ENCODE assay signal across 10 cellular contexts in genomic region chr21:45329261-45330074, GRCh38. TPM values are rescaled to one million over a fixed set of nuclear protein-coding genes. Genes with fewer than 3 reads are reported as not detected.
A peak's percentile ranks its signal among the peaks of the same experiment; 100 is the strongest.
DNase-seq lines count a peak whose midpoint lies in the region; ATAC-seq, FAIRE-seq and TF ChIP-seq lines count a peak whose summit lies in the region.
"Had no signal": no experiment of that assay in that cellular context is flagged by ENCODE, and none has a peak within 500 bp of the region (broad histone marks: within the 10 kb centered on the region; RNA-seq: fewer than 3 reads in every experiment).

No MANE protein-coding gene starts in this region.

- peaks cover 36% of the 10 kb centered on the region for H3K4me1 ChIP-seq in HUES48 (ENCODE audit: control insufficient read depth, insufficient read depth, low read length)
- no peaks in the 10 kb centered on the region for H3K4me1 ChIP-seq in small intestine (ENCODE audit: control insufficient read depth in 2 of 2, insufficient read depth in 1 of 2, low read depth in 1 of 2, low read length in 1 of 2)

- H3K27ac ChIP-seq in HUES48 (ENCODE audit: low read depth, low read length) (peak overlapping the region; percentile 87), VCaP (peak overlapping the region; percentile 97), small intestine (ENCODE audit: low read depth in 1 of 2, low read length in 1 of 2) (no peak overlapping the region)

- TF ChIP-seq CTCF in VCaP (conservative IDR thresholded peaks at IDR 0.05), result no peak

- H3K4me3 ChIP-seq in HUES48 (ENCODE audit: low read depth, low read length), result no peak overlapping the region
- no peak overlapping the region for H3K4me3 ChIP-seq in small intestine (ENCODE audit: low read depth in 1 of 2, low read length in 2 of 2)

- ATAC-seq in GM21786 (IDR thresholded peaks at IDR 0.05; ENCODE audit: unreplicated experiment), result no peak
- ATAC-seq: activated T-cell treated with anti-CD3 and anti-CD28 coated beads, Interleukin-2, amount 50 U/mL, for 4 hours had no signal

- peak overlapping the region; percentile 24; the same call in 1 of the 2 replicates for H3K9ac ChIP-seq in HUES48 (ENCODE audit: low read depth, low read length)

- DNase-seq in left kidney (ENCODE audit: low read depth, low spot score), result peak; percentile 61
- DNase-seq in small intestine, result peak; percentile 24
- DNase-seq in NAMALWA (ENCODE audit: low spot score), result no peak
- no peak for DNase-seq in NOMO-1 (lab: John Stamatoyannopoulos, UW; ENCODE audit: unreplicated experiment in 2 of 2)
- DNase-seq: activated T-cell treated with anti-CD3 and anti-CD28 coated beads, Interleukin-2, amount 50 U/mL, for 4 hours; NCI-H526; nucleus accumbens had no signal

- no peaks in the 10 kb centered on the region for H3K9me3 ChIP-seq in HUES48 (ENCODE audit: control insufficient read depth, insufficient read depth, low read length)
- H3K9me3 ChIP-seq in small intestine (ENCODE audit: control insufficient read depth, low read depth), result no peaks in the 10 kb centered on the region

- 18 to 63% (median 37%) methylated on average over 30 of the region's 30 CpGs for WGBS in small intestine, 3 donors

- H3K27me3 ChIP-seq in HUES48 (ENCODE audit: control insufficient read depth, insufficient read depth, low read length) (no peaks in the 10 kb centered on the region), small intestine (ENCODE audit: control insufficient read depth in 2 of 2, insufficient read depth in 2 of 2, low read length in 2 of 2) (no peaks in the 10 kb centered on the region)

- FAIRE-seq in small intestine (lab: Jason Lieb, UNC), result no peak

- H3K36me3 ChIP-seq in HUES48 (ENCODE audit: control insufficient read depth, insufficient read depth, low read length) (no peaks in the 10 kb centered on the region), small intestine (ENCODE audit: control insufficient read depth in 2 of 2, insufficient read depth in 2 of 2, low read length in 2 of 2) (no peaks in the 10 kb centered on the region)

RNA-seq across cellular contexts. Expression of gene POFUT2, which starts 41.8 kb away (rescaled TPM):
- polyA plus RNA-seq in small intestine, result 10 to 100 TPM; 13.5 to 34.4 (median 20.0) TPM

Comparison
In these comparisons a context has a peak if more than half of its experiments do, and no peak if none do; other contexts are left out.
1. H3K27ac ChIP-seq: peak in HUES48 (single experiment) and VCaP (single experiment); none in small intestine (0 of 2).
2. DNase-seq: peak in left kidney (single experiment) and small intestine (single experiment); none in NAMALWA (single experiment) and NOMO-1 (0 of 2).